ENCODE assay signal across 16 cellular contexts in the genomic region with DNA sequence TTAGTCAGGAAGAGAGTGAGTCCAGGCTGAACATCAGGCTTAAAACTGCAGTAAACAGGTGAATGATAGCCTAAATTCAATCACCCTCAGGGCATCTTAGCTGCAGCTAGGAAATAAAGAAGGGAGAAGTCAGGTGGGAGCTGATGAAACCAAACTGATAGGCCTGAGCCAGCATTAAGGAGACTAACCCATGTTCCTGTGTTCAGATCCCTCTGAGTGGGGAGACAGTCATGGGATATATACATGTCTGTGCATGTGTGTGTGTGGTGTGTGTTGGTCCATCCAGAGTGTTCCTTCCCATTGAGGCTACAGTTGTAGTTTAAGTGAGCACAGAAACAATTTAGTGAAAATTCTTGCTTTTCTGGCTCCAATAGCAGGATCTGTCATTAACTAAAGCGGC.
A peak's percentile ranks its signal among the peaks of the same experiment; 100 is the strongest.
DNase-seq lines count a peak whose midpoint lies in the region; ATAC-seq, FAIRE-seq and TF ChIP-seq lines count a peak whose summit lies in the region.
"Had no signal": no experiment of that assay in that cellular context is flagged by ENCODE, and none has a peak within 500 bp of the region (broad histone marks: within the 10 kb centered on the region; RNA-seq: fewer than 3 reads in every experiment).

No MANE protein-coding gene starts in this region.

- no peak overlapping the region for H2BK5ac ChIP-seq in H9 (ENCODE audit: insufficient read length, low read length)

- peaks cover 2 to 3% of the 10 kb centered on the region in 2 experiments; a peak in 3 of 4 replicates for H3K4me1 Mint-ChIP-seq in H9
- H3K4me1 Mint-ChIP-seq in progenitor cell of endocrine pancreas (ENCODE audit: low read depth): no peaks in the 10 kb centered on the region
- H3K4me1 Mint-ChIP-seq in activated naive CD8-positive, alpha-beta T cell treated with anti-CD3 and anti-CD28 coated beads for 36 hours: no peaks in the 10 kb centered on the region
- H3K4me1 Mint-ChIP-seq: T-cell had no signal

- no peak overlapping the region for H4K8ac ChIP-seq in H9 (replicated peaks; ENCODE audit: insufficient read length, low read depth, low read length)

- H3K14ac ChIP-seq in H9 (ENCODE audit: insufficient read depth, low read length): no peak overlapping the region

- POLR2A ChIA-PET in endothelial cell of umbilical vein (lab: Charles Lee): no interaction called here

- H2AK5ac ChIP-seq in H9 (ENCODE audit: insufficient read length, low read length): no peak overlapping the region

- H3K9ac ChIP-seq in H9 (ENCODE audit: extremely low read depth, insufficient read length, low read length) (no peak overlapping the region), endothelial cell of umbilical vein (replicated peaks; ENCODE audit: extremely low read depth, insufficient read depth, low read length) (peak overlapping the region; percentile 4)

- no peaks in the 10 kb centered on the region for H4K20me1 ChIP-seq in H9 (ENCODE audit: control insufficient read depth, insufficient read depth, insufficient read length)
- H4K20me1 ChIP-seq in endothelial cell of umbilical vein (replicated peaks; ENCODE audit: control insufficient read depth, extremely low read depth, insufficient read depth, low read length): no peaks in the 10 kb centered on the region

- no peaks in the 10 kb centered on the region for H3K23me2 ChIP-seq in H9 (ENCODE audit: insufficient read length, low read depth, low read length, poor library complexity, severe bottlenecking)

- H3K27me3 ChIP-seq in H9 (ENCODE audit: insufficient read depth, low read length) (no peaks in the 10 kb centered on the region), RWPE2 (ENCODE audit: insufficient read depth, poor library complexity, severe bottlenecking) (no peaks in the 10 kb centered on the region), endothelial cell of umbilical vein (ENCODE audit: control insufficient read depth in 2 of 2, insufficient read depth in 2 of 2, low read length in 2 of 2) (no peaks in the 10 kb centered on the region)
- H3K27me3 ChIP-seq: SJSA1 had no signal

- H3K36me3 Mint-ChIP-seq in H9 (ENCODE audit: insufficient read depth in 1 of 3, low read depth in 3 of 3) (peaks cover 0 to 5% (median 0%) of the 10 kb centered on the region in 3 experiments; a peak in 1 of 7 replicates), progenitor cell of endocrine pancreas (ENCODE audit: insufficient read depth) (no peaks in the 10 kb centered on the region)
- no peaks in the 10 kb centered on the region for H3K36me3 Mint-ChIP-seq in activated naive CD8-positive, alpha-beta T cell treated with anti-CD3 and anti-CD28 coated beads for 36 hours
- H3K36me3 Mint-ChIP-seq: T-cell had no signal

- H3K4ac ChIP-seq in H9 (ENCODE audit: low read depth, low read length): no peak overlapping the region

- H3K4me3 ChIP-seq in RWPE2 (ENCODE audit: severe bottlenecking) (no peak overlapping the region), endothelial cell of umbilical vein (replicated peaks in 1 of 3; ENCODE audit: insufficient read depth in 1 of 3, low read depth in 1 of 3, low read length in 3 of 3) (no peak overlapping the region)
- H3K4me3 ChIP-seq: K562, SJSA1 had no signal

- H3K79me1 ChIP-seq in H9 (ENCODE audit: insufficient read depth, low read depth, low read length, poor library complexity, severe bottlenecking): no peaks in the 10 kb centered on the region

- H3K27ac Mint-ChIP-seq in H9: peak overlapping the region; percentile 29 to 49 (median 45); a peak in 2 of 7 replicates
- H3K27ac Mint-ChIP-seq in progenitor cell of endocrine pancreas: peak overlapping the region; percentile 3
- H3K27ac Mint-ChIP-seq in activated naive CD8-positive, alpha-beta T cell treated with anti-CD3 and anti-CD28 coated beads for 36 hours: no peak overlapping the region
- H3K27ac Mint-ChIP-seq: CD4-positive, alpha-beta T cell; T-cell had no signal

- dilution Hi-C loops in endothelial cell of umbilical vein (cut with MboI; ENCODE audit: extremely low pct_ligation_motif_present, low sequenced_read_pairs): no loop called here

- TF ChIP-seq POLR2A in endothelial cell of umbilical vein (IDR thresholded peaks at IDR 0.05; ENCODE audit: low read depth, low read length): no peak

- H3K23ac ChIP-seq in H9 (ENCODE audit: insufficient read length, low read depth, low read length): no peak overlapping the region

- H3K79me2 ChIP-seq in H9 (ENCODE audit: insufficient read depth, low read length) (no peaks in the 10 kb centered on the region), endothelial cell of umbilical vein (ENCODE audit: control insufficient read depth, insufficient read depth, low read length) (no peaks in the 10 kb centered on the region)

- H3T11ph ChIP-seq in H9 (ENCODE audit: low read length): no peak overlapping the region

- H3K9me3 ChIP-seq in H9 (ENCODE audit: control insufficient read depth, low read depth, low read length) (no peaks in the 10 kb centered on the region), RWPE2 (ENCODE audit: severe bottlenecking) (no peaks in the 10 kb centered on the region), endothelial cell of umbilical vein (replicated peaks; ENCODE audit: control insufficient read depth, insufficient read depth, low read length) (no peaks in the 10 kb centered on the region)
- H3K9me3 ChIP-seq: BE2C, SJSA1 had no signal

- no peak overlapping the region for H2AFZ ChIP-seq in H9 (ENCODE audit: low read length)
- H2AFZ ChIP-seq in endothelial cell of umbilical vein (ENCODE audit: low read depth, low read length): peak overlapping the region; percentile 73

- H3K27me3 Mint-ChIP-seq in H9 (ENCODE audit: low read depth) (no peaks in the 10 kb centered on the region), progenitor cell of endocrine pancreas (no peaks in the 10 kb centered on the region)
- H3K27me3 Mint-ChIP-seq in activated naive CD8-positive, alpha-beta T cell treated with anti-CD3 and anti-CD28 coated beads for 36 hours: no peaks in the 10 kb centered on the region
- H3K27me3 Mint-ChIP-seq: CD4-positive, alpha-beta T cell had no signal

- BruUV-seq in endothelial cell of umbilical vein (replicated peaks; lab: Mats Ljungman, UMichigan): TSS peak; percentile 47

- no peak overlapping the region for H4K5ac ChIP-seq in H9 (ENCODE audit: insufficient read length, low read depth, low read length)

- H3K56ac ChIP-seq in H9 (ENCODE audit: insufficient read length, low read depth, low read length): no peak overlapping the region

- H3K4me3 Mint-ChIP-seq in H9: no peak overlapping the region
- H3K4me3 Mint-ChIP-seq in progenitor cell of endocrine pancreas (ENCODE audit: low read depth): no peak overlapping the region
- no peak overlapping the region for H3K4me3 Mint-ChIP-seq in activated naive CD8-positive, alpha-beta T cell treated with anti-CD3 and anti-CD28 coated beads for 36 hours
- H3K4me3 Mint-ChIP-seq: CD4-positive, alpha-beta T cell; T-cell had no signal

- intact Hi-C loops in endothelial cell of umbilical vein (cut with micrococcal nuclease): no loop called here

- H2BK15ac ChIP-seq in H9 (ENCODE audit: low read depth, low read length): no peak overlapping the region

- H3K18ac ChIP-seq in H9 (ENCODE audit: insufficient read length, low read depth, low read length): no peak overlapping the region

- H3K27ac ChIP-seq in H9 (ENCODE audit: insufficient read length, low read depth, low read length): no peak overlapping the region
- H3K27ac ChIP-seq in RWPE2 (ENCODE audit: poor library complexity, severe bottlenecking): peak overlapping the region; percentile 31
- peak overlapping the region; percentile 40 for H3K27ac ChIP-seq in endothelial cell of umbilical vein (ENCODE audit: insufficient read depth, low read depth, low read length)
- H3K27ac ChIP-seq: SJSA1 had no signal

- no peaks in the 10 kb centered on the region for H3K9me3 Mint-ChIP-seq in H9
- H3K9me3 Mint-ChIP-seq in progenitor cell of endocrine pancreas (ENCODE audit: low read depth): no peaks in the 10 kb centered on the region
- H3K9me3 Mint-ChIP-seq in activated naive CD8-positive, alpha-beta T cell treated with anti-CD3 and anti-CD28 coated beads for 36 hours: no peaks in the 10 kb centered on the region
- H3K9me3 Mint-ChIP-seq: CD4-positive, alpha-beta T cell; T-cell had no signal

- no CpG with 5 or more reads among the region's 1 CpG for WGBS in H9 (ENCODE audit: extremely low coverage, insufficient read length, low lambda C conversion rate)

- no peak for FAIRE-seq in endothelial cell of umbilical vein (lab: Jason Lieb, UNC)
- FAIRE-seq: K562 had no signal

- H3K4me2 ChIP-seq in H9 (ENCODE audit: insufficient read depth, insufficient read length, low read length) (no peak overlapping the region), endothelial cell of umbilical vein (ENCODE audit: insufficient read depth, low read length) (peak overlapping the region; percentile 58)

- DNase-seq in H9: no peak
- DNase-seq in RWPE2 (ENCODE audit: low spot score): no peak
- no peak for DNase-seq in endothelial cell of umbilical vein (ENCODE audit: low read depth, low spot score)
- no peak for DNase-seq in progenitor cell of endocrine pancreas (ENCODE audit: low spot score, unreplicated experiment)
- DNase-seq in activated CD8-positive, alpha-beta memory T cell treated with anti-CD3 and anti-CD28 coated beads, Interleukin-2, amount 50 U/mL, for 4 hours: no peak
- DNase-seq in activated naive CD8-positive, alpha-beta T cell treated with anti-CD3 and anti-CD28 coated beads for 36 hours: no peak
- DNase-seq in SW480 (ENCODE audit: low spot score): no peak
- DNase-seq: BE2C; CD4-positive, alpha-beta T cell; NCI-H2081 treated with DMSO at 0.1 percent for 48 hours; NCI-H2227 treated with DMSO at 0.1 percent for 48 hours; NCI-H524; T-cell had no signal

- no peak overlapping the region for H4K91ac ChIP-seq in H9 (ENCODE audit: insufficient read length, low read depth, low read length)

- no peaks in the 10 kb centered on the region for H3K9me1 ChIP-seq in endothelial cell of umbilical vein (replicated peaks; ENCODE audit: control insufficient read depth, extremely low read depth, insufficient read depth, low read length)

- no peak overlapping the region for H2BK120ac ChIP-seq in H9 (ENCODE audit: low read depth, low read length, poor library complexity, severe bottlenecking)

- H3K36me3 ChIP-seq in RWPE2 (ENCODE audit: low read depth) (no peaks in the 10 kb centered on the region), endothelial cell of umbilical vein (ENCODE audit: control insufficient read depth in 2 of 2, extremely low read depth in 1 of 2, insufficient read depth in 2 of 2, low read length in 2 of 2) (no peaks in the 10 kb centered on the region)
- H3K36me3 ChIP-seq: BE2C, SJSA1 had no signal

- no peak overlapping the region for H2BK12ac ChIP-seq in H9 (ENCODE audit: insufficient read length, low read depth, low read length)

- TF ChIP-seq CTCF in H9 (conservative IDR thresholded peaks at IDR 0.05) (no peak), RWPE2 (IDR thresholded peaks at IDR 0.05; ENCODE audit: poor library complexity, severe bottlenecking) (no peak), endothelial cell of umbilical vein (IDR thresholded peaks at IDR 0.05; ENCODE audit: extremely low read depth in 1 of 2, insufficient read depth in 1 of 2, low read depth in 1 of 2, low read length in 2 of 2) (no peak), progenitor cell of endocrine pancreas (IDR thresholded peaks at IDR 0.05; ENCODE audit: unreplicated experiment) (no peak)

- no peak overlapping the region for H2BK20ac ChIP-seq in H9 (ENCODE audit: low read depth, low read length, poor library complexity, severe bottlenecking)

- ATAC-seq in RWPE2 (ENCODE audit: low read depth) (peak; percentile 10; the same call in 1 of the 3 replicates), GM19467 (IDR thresholded peaks at IDR 0.05; ENCODE audit: unreplicated experiment) (no peak)
- ATAC-seq: K562, T-cell had no signal

- CTCF ChIA-PET in endothelial cell of umbilical vein (lab: Charles Lee): interaction anchor here (0.9 to 1.4 kb wide), 2 partner anchors 8 to 15 kb away, joined by 3 to 6 read pairs; no protein-coding TSS in a partner anchor

- H3K4me1 ChIP-seq in H9 (ENCODE audit: insufficient read depth, low read length): no peaks in the 10 kb centered on the region
- H3K4me1 ChIP-seq in RWPE2 (ENCODE audit: insufficient read depth, poor library complexity, severe bottlenecking): peaks cover 5% of the 10 kb centered on the region
- peaks cover 20% of the 10 kb centered on the region for H3K4me1 ChIP-seq in endothelial cell of umbilical vein (ENCODE audit: control insufficient read depth, extremely low read depth, insufficient read depth, low read length)
- H3K4me1 ChIP-seq: BE2C, SJSA1 had no signal
